In the genomic region with DNA sequence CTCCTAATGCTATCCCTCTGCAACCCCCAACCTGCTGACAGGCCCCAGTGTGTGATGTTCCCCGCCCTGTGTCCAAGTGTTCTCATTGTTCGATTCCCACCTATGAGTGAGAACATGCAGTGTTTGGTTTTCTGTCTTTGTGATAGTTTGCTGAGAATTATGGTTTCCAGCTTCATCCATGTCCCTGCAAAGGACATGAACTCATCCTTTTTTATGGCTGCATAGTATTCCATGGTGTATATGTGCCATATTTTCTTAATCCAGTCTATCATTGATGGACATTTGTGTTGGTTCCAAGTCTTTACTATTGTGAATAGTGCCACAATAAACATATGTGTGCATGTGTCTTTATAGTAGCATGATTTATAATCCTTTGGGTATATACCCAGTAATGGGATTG, we compare ENCODE assay signal across 1 cellular context.
A peak's percentile ranks its signal among the peaks of the same experiment; 100 is the strongest.
TF ChIP-seq lines count a peak whose summit lies in the region.
"Not testable (repeated sequence)": the region's sequence is repeated elsewhere in the genome, so short reads cannot be mapped to it uniquely, and the experiment has no call there.

No MANE protein-coding gene starts in this region.

- CTCF ChIA-PET in HEK293 (lab: Yijun Ruan, JAX), result not testable (repeated sequence)

- H3K4me1 ChIP-seq in HEK293 (ENCODE audit: control insufficient read depth, insufficient read depth, low read length), result not testable (repeated sequence)

- TF ChIP-seq CTCF in HEK293 (tag by site-specific recombination; IDR thresholded peaks at IDR 0.05), result not testable (repeated sequence)

- H3K27ac ChIP-seq in HEK293 (ENCODE audit: extremely low read depth, low read depth, low read length), result not testable (repeated sequence)

- POLR2A ChIA-PET in HEK293 (lab: Yijun Ruan, JAX), result not testable (repeated sequence)

- not testable (repeated sequence) for H3K4me3 ChIP-seq in HEK293 (ENCODE audit: low read depth, low read length)

- not testable (repeated sequence) for H3K9me3 ChIP-seq in HEK293 (ENCODE audit: control insufficient read depth, insufficient read depth, low read depth, low read length)

- not testable (repeated sequence) for H3K36me3 ChIP-seq in HEK293 (ENCODE audit: control insufficient read depth in 2 of 2, insufficient read depth in 1 of 2, low read length in 2 of 2)

TF ChIP-seq in HEK293, 187 proteins besides CTCF, POLR2A, EP300 and RAD21:
- TF ChIP-seq ZNF146 (tag by site-specific recombination; IDR thresholded peaks at IDR 0.05), result peak; percentile 64; the same call in 1 of the 2 replicates
- TF ChIP-seq, protein P1, sequence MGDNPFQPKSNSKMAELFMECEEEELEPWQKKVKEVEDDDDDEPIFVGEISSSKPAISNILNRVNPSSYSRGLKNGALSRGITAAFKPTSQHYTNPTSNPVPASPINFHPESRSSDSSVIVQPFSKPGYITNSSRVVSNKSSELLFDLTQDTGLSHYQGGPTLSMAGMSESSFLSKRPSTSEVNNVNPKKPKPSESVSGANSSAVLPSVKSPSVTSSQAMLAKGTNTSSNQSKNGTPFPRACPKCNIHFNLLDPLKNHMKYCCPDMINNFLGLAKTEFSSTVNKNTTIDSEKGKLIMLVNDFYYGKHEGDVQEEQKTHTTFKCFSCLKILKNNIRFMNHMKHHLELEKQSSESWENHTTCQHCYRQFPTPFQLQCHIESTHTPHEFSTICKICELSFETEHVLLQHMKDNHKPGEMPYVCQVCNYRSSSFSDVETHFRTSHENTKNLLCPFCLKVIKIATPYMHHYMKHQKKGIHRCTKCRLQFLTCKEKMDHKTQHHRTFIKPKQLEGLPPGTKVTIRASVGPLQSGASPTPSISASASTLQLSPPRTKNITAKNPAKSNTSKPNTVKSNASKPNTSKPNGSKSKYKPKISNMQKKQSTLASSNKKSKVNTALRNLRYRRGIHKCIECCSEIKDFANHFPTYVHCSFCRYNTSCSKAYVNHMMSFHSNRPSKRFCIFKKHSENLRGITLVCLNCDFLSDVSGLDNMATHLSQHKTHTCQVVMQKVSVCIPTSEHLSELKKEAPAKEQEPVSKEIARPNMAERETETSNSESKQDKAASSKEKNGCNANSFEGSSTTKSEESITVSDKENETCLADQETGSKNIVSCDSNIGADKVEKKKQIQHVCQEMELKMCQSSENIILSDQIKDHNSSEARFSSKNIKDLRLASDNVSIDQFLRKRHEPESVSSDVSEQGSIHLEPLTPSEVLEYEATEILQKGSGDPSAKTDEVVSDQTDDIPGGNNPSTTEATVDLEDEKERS (tag by site-specific recombination; IDR thresholded peaks at IDR 0.05), result 0 out of 2 replicates have a peak, but pooled peaks have one; percentile 58
